ENCODE assay signal across 29 cellular contexts in the genomic region with DNA sequence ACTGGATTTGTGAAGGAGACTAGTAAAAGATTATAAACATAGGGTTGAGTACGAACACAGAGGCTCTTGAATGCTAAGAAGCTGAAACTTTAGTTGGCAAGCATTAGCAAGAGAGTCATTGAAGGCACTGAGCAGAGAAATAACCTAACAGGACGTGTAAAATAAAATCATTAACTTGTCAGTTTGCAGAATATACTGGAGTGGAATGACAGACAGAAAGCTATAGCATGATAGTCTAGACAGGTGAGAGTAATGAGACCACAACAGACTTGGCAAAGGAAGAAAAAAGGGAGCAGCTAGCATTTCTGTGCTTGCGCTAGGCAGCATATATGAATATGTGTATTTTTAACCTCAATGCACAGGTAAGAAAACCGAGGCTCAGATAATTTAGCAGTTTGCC.
"Had no signal": no experiment of that assay in that cellular context is flagged by ENCODE, and none has a peak within 500 bp of the region (broad histone marks: within the 10 kb centered on the region; RNA-seq: fewer than 3 reads in every experiment).

No MANE protein-coding gene starts in this region.

- H3K4me3 Mint-ChIP-seq: naive B cell; naive thymus-derived CD8-positive, alpha-beta T cell; nephron progenitor cell; neural progenitor cell; stimulated activated memory B cell treated with anti-CD40 and anti-IgM and Interleukin-4, amounts not matched to agents 10 μg/mL and 1 μg/mL and 100 μg/mL, for 72 hours; stimulated activated naive CD8-positive, alpha-beta T cell treated with anti-CD3 and anti-CD28 coated beads, Interleukin-15, amount 100 ng/mL, for 72 hours; type B pancreatic cell had no signal

- H3K27ac Mint-ChIP-seq: naive B cell; nephron progenitor cell; neural progenitor cell; stimulated activated memory B cell treated with anti-CD40 and anti-IgM and Interleukin-4, amounts not matched to agents 10 μg/mL and 1 μg/mL and 100 μg/mL, for 72 hours; stimulated activated naive CD8-positive, alpha-beta T cell treated with anti-CD3 and anti-CD28 coated beads, Interleukin-15, amount 100 ng/mL, for 72 hours; type B pancreatic cell had no signal

- H3K9me3 Mint-ChIP-seq: naive B cell; naive thymus-derived CD8-positive, alpha-beta T cell; natural killer cell treated with Interleukin-12 subunit alpha and Interleukin-12 subunit beta and Interleukin-15 and Interleukin-18, amount 100 ng/mL, for 72 hours; nephron progenitor cell; neural progenitor cell; stimulated activated memory B cell treated with anti-CD40 and anti-IgM and Interleukin-4, amounts not matched to agents 10 μg/mL and 1 μg/mL and 100 μg/mL, for 72 hours; stimulated activated naive CD8-positive, alpha-beta T cell treated with anti-CD3 and anti-CD28 coated beads, Interleukin-15, amount 100 ng/mL, for 72 hours; type B pancreatic cell had no signal

- H3K9ac ChIP-seq: neural progenitor cell had no signal

- H2AFZ ChIP-seq: neural progenitor cell had no signal

- H3K36me3 ChIP-seq: pancreas, prostate gland had no signal

- H3K9me3 ChIP-seq: pancreas, prostate gland, right lobe of liver, sigmoid colon, suprapubic skin, testis, tibial artery, transverse colon, upper lobe of right lung, uterus had no signal

- ATAC-seq: naive thymus-derived CD8-positive, alpha-beta T cell; natural killer cell treated with Interleukin-12 subunit alpha and Interleukin-12 subunit beta and Interleukin-15 and Interleukin-18, amount 100 ng/mL, for 72 hours; pancreas; right cardiac atrium; right lobe of liver; stimulated activated memory B cell treated with anti-CD40 and anti-IgM and Interleukin-4, amounts not matched to agents 10 μg/mL and 1 μg/mL and 100 μg/mL, for 72 hours; stimulated activated naive CD8-positive, alpha-beta T cell treated with anti-CD3 and anti-CD28 coated beads, Interleukin-15, amount 100 ng/mL, for 72 hours; stimulated activated naive CD8-positive, alpha-beta T cell treated with anti-CD3 and anti-CD28 coated beads, Interleukin-15, Interleukin-2, amounts not matched to agents 100 U/mL and 50 U/mL, for 24 hours; upper lobe of right lung had no signal

- H3K4me1 ChIP-seq: neural progenitor cell, pancreas, prostate gland, right lobe of liver, sigmoid colon, suprapubic skin, testis, tibial artery, transverse colon, upper lobe of right lung, uterus had no signal

- H3K27me3 ChIP-seq: neural progenitor cell, pancreas, right lobe of liver, sigmoid colon, suprapubic skin, testis, tibial artery, transverse colon, upper lobe of right lung, uterus had no signal

- H3K27ac ChIP-seq: neural progenitor cell, pancreas, prostate gland, right lobe of liver, sigmoid colon, suprapubic skin, testis, tibial artery, transverse colon, upper lobe of right lung, uterus had no signal

- DNase-seq: naive B cell; naive thymus-derived CD8-positive, alpha-beta T cell; nephron progenitor cell; occipital lobe; pancreas; retina; right cardiac atrium; right lobe of liver; sigmoid colon; small intestine; stimulated activated CD4-positive, alpha-beta T cell treated with anti-CD3 and anti-CD28 coated beads, Interleukin-15, amount 100 ng/mL, for 24 hours; stimulated activated CD4-positive, alpha-beta T cell treated with anti-CD3 and anti-CD28 coated beads, Interleukin-2, amount 100 ng/mL, for 24 hours; stimulated activated CD4-positive, alpha-beta T cell treated with anti-CD3 and anti-CD28 coated beads, Interleukin-2, amount 100 ng/mL, for 48 hours; stimulated activated CD4-positive, alpha-beta T cell treated with anti-CD3 and anti-CD28 coated beads, Interleukin-4, amount 100 ng/mL, for 24 hours; stimulated activated naive CD4-positive, alpha-beta T cell; stimulated activated naive CD8-positive, alpha-beta T cell treated with anti-CD3 and anti-CD28 coated beads, Interleukin-15, amount 100 ng/mL, for 72 hours; stimulated activated naive CD8-positive, alpha-beta T cell treated with anti-CD3 and anti-CD28 coated beads, Interleukin-15, Interleukin-2, amounts not matched to agents 100 U/mL and 50 U/mL, for 24 hours; substantia nigra; testis; tibial artery; transverse colon; upper lobe of right lung; uterus had no signal

- H3K4me2 ChIP-seq: neural progenitor cell had no signal

- H3K27me3 Mint-ChIP-seq: naive B cell; naive thymus-derived CD8-positive, alpha-beta T cell; natural killer cell treated with Interleukin-12 subunit alpha and Interleukin-12 subunit beta and Interleukin-15 and Interleukin-18, amount 100 ng/mL, for 72 hours; stimulated activated memory B cell treated with anti-CD40 and anti-IgM and Interleukin-4, amounts not matched to agents 10 μg/mL and 1 μg/mL and 100 μg/mL, for 72 hours; stimulated activated naive CD8-positive, alpha-beta T cell treated with anti-CD3 and anti-CD28 coated beads, Interleukin-15, amount 100 ng/mL, for 72 hours; type B pancreatic cell had no signal

- H3K4me3 ChIP-seq: neural progenitor cell, pancreas, prostate gland, right lobe of liver, sigmoid colon, suprapubic skin, testis, tibial artery, transverse colon, upper lobe of right lung, uterus had no signal
